7 cellular contexts compared by ENCODE assay signal in genomic region chr13:55745828-55746227, GRCh38.
"Had no signal": no experiment of that assay in that cellular context is flagged by ENCODE, and none has a peak within 500 bp of the region (broad histone marks: within the 10 kb centered on the region; RNA-seq: fewer than 3 reads in every experiment).

No MANE protein-coding gene starts in this region.

- FAIRE-seq: HepG2 had no signal

- H3K4me1 ChIP-seq: HAP-1 had no signal

- H3K9me3 ChIP-seq: HAP-1 had no signal

- H3K27ac ChIP-seq: GM23248, HL-60 had no signal

- H3K4me3 ChIP-seq: GM23248, HAP-1 had no signal

- DNase-seq: GM23248, GOT3, H7, HFFc6 had no signal

- H3K36me3 ChIP-seq: HAP-1 had no signal

- H3K9ac ChIP-seq: GM23248 had no signal
